ENCODE assay signal across 22 cellular contexts in the genomic region with DNA sequence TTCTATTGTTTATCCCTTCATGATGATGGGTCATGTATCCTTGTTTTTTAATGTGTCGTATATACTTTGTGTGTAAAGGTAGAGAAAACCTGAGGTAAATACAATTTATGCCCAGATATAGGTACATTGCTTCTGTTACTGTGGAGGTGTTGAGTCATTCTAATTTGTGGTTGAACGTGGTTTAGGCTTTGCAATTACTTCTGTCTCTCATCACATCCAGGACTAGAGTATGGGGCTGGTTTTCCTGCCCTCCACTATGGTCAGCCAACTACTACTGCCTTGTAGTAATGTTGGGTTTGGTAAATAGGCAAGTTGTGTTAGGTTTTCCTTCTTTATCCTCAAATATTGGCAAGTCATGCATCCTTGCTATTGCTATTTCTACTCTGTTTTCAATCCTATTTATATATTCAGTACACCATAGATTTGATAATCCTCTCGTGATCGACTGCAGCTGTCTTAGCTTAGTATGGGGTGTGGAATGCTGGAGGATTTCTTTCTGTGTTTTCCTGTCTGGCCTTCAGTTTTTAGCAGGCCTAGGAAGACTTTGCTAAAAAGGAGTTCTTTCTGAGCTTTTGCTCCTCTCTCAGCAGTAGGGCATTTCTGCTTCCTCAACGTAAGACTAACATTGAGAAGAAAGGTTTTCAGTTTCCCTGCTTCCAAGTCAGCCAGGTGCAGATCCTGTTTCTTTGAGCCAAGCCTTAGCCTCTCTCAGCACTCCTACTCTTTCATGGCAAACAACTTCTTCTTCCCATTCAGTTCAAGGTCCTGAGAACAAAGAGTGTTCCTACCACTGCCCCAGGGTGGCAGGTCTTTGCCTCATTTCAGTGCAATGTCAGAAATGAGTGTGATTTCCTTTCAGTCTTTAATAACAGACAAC.
DNase-seq lines count a peak whose midpoint lies in the region; TF ChIP-seq lines count a peak whose summit lies in the region.
"Had no signal": no experiment of that assay in that cellular context is flagged by ENCODE, and none has a peak within 500 bp of the region (broad histone marks: within the 10 kb centered on the region; RNA-seq: fewer than 3 reads in every experiment).

No MANE protein-coding gene starts in this region.

- H3K4me3 Mint-ChIP-seq in endodermal cell, result no peak overlapping the region
- H3K4me3 Mint-ChIP-seq: activated naive CD8-positive, alpha-beta T cell; activated T-helper 17 cell treated with anti-CD3 and anti-CD28 coated beads, Interleukin-2, amount 50 U/mL, for 72 hours; T-helper 1 cell treated with Interleukin-12 subunit alpha and Interleukin-12 subunit beta and Interleukin-4 antibody, amounts not matched to agents 30 μg/mL and 1 μg/mL, for 36 hours had no signal

- no peaks in the 10 kb centered on the region for H3K36me3 Mint-ChIP-seq in endodermal cell (ENCODE audit: low read depth)
- H3K36me3 Mint-ChIP-seq: activated naive CD8-positive, alpha-beta T cell had no signal

- no peak overlapping the region for H3K9ac ChIP-seq in HUES48 (ENCODE audit: low read depth, low read length)
- no peak overlapping the region for H3K9ac ChIP-seq in endodermal cell (ENCODE audit: extremely low read depth, low read length, poor library complexity, severe bottlenecking)

- no peaks in the 10 kb centered on the region for H3K4me1 Mint-ChIP-seq in endodermal cell
- H3K4me1 Mint-ChIP-seq: activated T-helper 17 cell treated with anti-CD3 and anti-CD28 coated beads, Interleukin-2, amount 50 U/mL, for 72 hours had no signal

- H3K4me1 ChIP-seq in HUES48 (ENCODE audit: control insufficient read depth, insufficient read depth, low read length), result 0 out of 2 replicates have a peak, but pooled peaks cover 3% of the 10 kb centered on the region
- no peaks in the 10 kb centered on the region for H3K4me1 ChIP-seq in endodermal cell (ENCODE audit: control insufficient read depth, insufficient read depth, low read length)

- no peak for TF ChIP-seq CTCF in endodermal cell (conservative IDR thresholded peaks at IDR 0.05)
- TF ChIP-seq CTCF in GM10266 (IDR thresholded peaks at IDR 0.05; ENCODE audit: control insufficient read depth, insufficient read depth, low read depth, missing control alignments), result no peak

- 65 to 89% methylated on average over 2 to 4 of the region's 5 CpGs for WGBS in endodermal cell (ENCODE audit: insufficient coverage in 1 of 2, insufficient read length in 1 of 2), 2 experiments

- H3K9me3 ChIP-seq in HUES48 (ENCODE audit: control insufficient read depth, insufficient read depth, low read length) (no peaks in the 10 kb centered on the region), endodermal cell (ENCODE audit: control insufficient read depth, low read length) (no peaks in the 10 kb centered on the region)

- peak overlapping the region; percentile 49 for H3K27ac ChIP-seq in HUES48 (ENCODE audit: low read depth, low read length)
- peak overlapping the region; percentile 25 for H3K27ac ChIP-seq in endodermal cell (ENCODE audit: low read depth, low read length)
- H3K27ac ChIP-seq: HL-60 had no signal

- no peaks in the 10 kb centered on the region for H3K27me3 Mint-ChIP-seq in endodermal cell (ENCODE audit: insufficient read depth)
- H3K27me3 Mint-ChIP-seq: activated naive CD8-positive, alpha-beta T cell; activated T-helper 17 cell treated with anti-CD3 and anti-CD28 coated beads, Interleukin-2, amount 50 U/mL, for 72 hours had no signal

- DNase-seq in EL (peak; percentile 0), endodermal cell (no peak), putamen (ENCODE audit: low spot score) (peak; percentile 1), GM10266 (ENCODE audit: extremely low spot score) (no peak), UCSD-AML1 (lab: John Stamatoyannopoulos, UW; ENCODE audit: unreplicated experiment) (no peak)
- no peak for DNase-seq in stimulated activated CD8-positive, alpha-beta memory T cell treated with anti-CD3 and anti-CD28 coated beads, Interleukin-4, amount 100 ng/mL, for 48 hours
- DNase-seq: activated CD4-positive, alpha-beta T cell treated with anti-CD3 and anti-CD28 coated beads, Interleukin-2, amount 50 U/mL, for 1 hour; cerebellar nuclear complex; effector CD4-positive, alpha-beta T cell; mammary epithelial cell; MM.1S; NCI-H1436 treated with DMSO at 0.1 percent for 48 hours; NCI-H2171 treated with DMSO at 0.1 percent for 48 hours; NCI-H526 treated with DMSO at 0.1 percent for 48 hours; occipital lobe; retina; RPMI8226 had no signal

- H3K27me3 ChIP-seq in HUES48 (ENCODE audit: control insufficient read depth, insufficient read depth, low read length) (no peaks in the 10 kb centered on the region), endodermal cell (ENCODE audit: control insufficient read depth, insufficient read depth, low read length, poor library complexity, severe bottlenecking) (no peaks in the 10 kb centered on the region)

- no peaks in the 10 kb centered on the region for H3K36me3 ChIP-seq in HUES48 (ENCODE audit: control insufficient read depth, insufficient read depth, low read length)
- no peaks in the 10 kb centered on the region for H3K36me3 ChIP-seq in endodermal cell (ENCODE audit: control insufficient read depth, insufficient read depth, low read length)

- no peak overlapping the region for H3K4me3 ChIP-seq in HUES48 (ENCODE audit: low read depth, low read length)
- no peak overlapping the region for H3K4me3 ChIP-seq in endodermal cell (ENCODE audit: low read length)

- H3K27ac Mint-ChIP-seq in endodermal cell, result no peak overlapping the region
- H3K27ac Mint-ChIP-seq: activated naive CD8-positive, alpha-beta T cell; activated T-helper 17 cell treated with anti-CD3 and anti-CD28 coated beads, Interleukin-2, amount 50 U/mL, for 72 hours; T-helper 1 cell treated with Interleukin-12 subunit alpha and Interleukin-12 subunit beta and Interleukin-4 antibody, amounts not matched to agents 30 μg/mL and 1 μg/mL, for 36 hours had no signal

- H3K9me3 Mint-ChIP-seq in endodermal cell, result no peaks in the 10 kb centered on the region
- H3K9me3 Mint-ChIP-seq: T-helper 1 cell treated with Interleukin-12 subunit alpha and Interleukin-12 subunit beta and Interleukin-4 antibody, amounts not matched to agents 30 μg/mL and 1 μg/mL, for 36 hours had no signal

Comparison
In these comparisons a context has a peak if more than half of its experiments do, and no peak if none do; other contexts are left out.
1. DNase-seq: peak in EL (single experiment) and putamen (single experiment); none in endodermal cell (single experiment), stimulated activated CD8-positive, alpha-beta memory T cell treated with anti-CD3 and anti-CD28 coated beads, Interleukin-4, amount 100 ng/mL, for 48 hours (single experiment), GM10266 (single experiment) and UCSD-AML1 (single experiment).